ENCODE assay signal across 8 cellular contexts in the genomic region with DNA sequence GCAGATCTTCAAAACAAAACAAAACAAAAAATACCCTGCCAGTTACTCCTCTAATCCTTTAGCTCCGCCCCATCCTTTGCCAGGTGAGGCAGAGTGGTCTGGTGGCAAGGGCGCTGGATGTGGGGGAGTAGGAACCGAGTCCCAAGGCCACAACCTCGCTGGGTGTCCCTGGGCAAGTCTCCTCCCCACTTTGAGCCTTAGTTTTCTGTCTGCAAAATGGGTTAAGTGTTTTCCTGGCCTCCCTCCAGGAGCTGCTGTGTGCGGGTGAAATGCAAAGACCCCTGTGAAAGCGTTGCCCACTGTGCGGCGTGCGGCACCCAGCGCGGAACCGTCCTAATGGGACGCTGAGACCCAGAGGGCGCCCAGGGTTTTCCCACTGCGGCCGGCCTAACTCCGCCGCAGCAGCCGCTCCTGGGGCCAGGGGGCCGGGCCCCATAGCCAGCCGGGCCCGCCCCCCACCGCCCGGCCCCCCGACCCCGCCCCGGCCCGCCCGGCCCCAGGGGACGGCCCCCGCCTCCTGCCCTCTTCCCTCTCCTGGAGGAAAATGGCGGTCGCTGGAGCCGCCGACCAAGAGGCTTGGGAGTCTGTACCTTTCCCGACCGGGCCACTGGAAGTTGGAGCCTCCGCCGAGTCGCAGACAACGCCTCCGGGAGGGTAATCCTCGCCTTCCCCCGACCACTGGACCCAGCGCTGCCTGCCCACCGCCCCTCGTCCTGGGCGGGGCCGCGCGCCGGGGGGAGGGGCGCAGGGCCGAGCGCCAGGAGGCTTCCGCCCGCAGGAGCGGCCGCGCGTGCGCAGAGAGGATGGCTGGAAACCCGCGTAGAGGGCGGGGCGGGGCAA. TPM values are rescaled to one million over a fixed set of nuclear protein-coding genes. Genes with fewer than 3 reads are reported as not detected.
DNase-seq lines count a peak whose midpoint lies in the region; ATAC-seq and TF ChIP-seq lines count a peak whose summit lies in the region.

A gene with protein sequence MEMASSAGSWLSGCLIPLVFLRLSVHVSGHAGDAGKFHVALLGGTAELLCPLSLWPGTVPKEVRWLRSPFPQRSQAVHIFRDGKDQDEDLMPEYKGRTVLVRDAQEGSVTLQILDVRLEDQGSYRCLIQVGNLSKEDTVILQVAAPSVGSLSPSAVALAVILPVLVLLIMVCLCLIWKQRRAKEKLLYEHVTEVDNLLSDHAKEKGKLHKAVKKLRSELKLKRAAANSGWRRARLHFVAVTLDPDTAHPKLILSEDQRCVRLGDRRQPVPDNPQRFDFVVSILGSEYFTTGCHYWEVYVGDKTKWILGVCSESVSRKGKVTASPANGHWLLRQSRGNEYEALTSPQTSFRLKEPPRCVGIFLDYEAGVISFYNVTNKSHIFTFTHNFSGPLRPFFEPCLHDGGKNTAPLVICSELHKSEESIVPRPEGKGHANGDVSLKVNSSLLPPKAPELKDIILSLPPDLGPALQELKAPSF (plus strand): TSS at position 523 of the 840 bp plus-strand sequence. CDS start 13,327 bp downstream, outside the sequence.
A gene with protein sequence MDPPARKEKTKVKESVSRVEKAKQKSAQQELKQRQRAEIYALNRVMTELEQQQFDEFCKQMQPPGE (minus strand): TSS at position 798 of the 840 bp plus-strand sequence. CDS start 853 bp downstream, outside the sequence.

- ATAC-seq in GM18498 (IDR thresholded peaks at IDR 0.05; ENCODE audit: unreplicated experiment) (peak; percentile 90), HG02885 (IDR thresholded peaks at IDR 0.05; ENCODE audit: poor library complexity, unreplicated experiment) (peak; percentile 86)

- H3K27me3 Mint-ChIP-seq in T-helper 2 cell treated with Interferon-gamma antibody and Interleukin-4, amounts not matched to agents 5 μg/mL and 100 μg/mL, for 36 hours (ENCODE audit: low read depth), result peaks cover 2% of the 10 kb centered on the region

- H3K27ac Mint-ChIP-seq in T-helper 2 cell treated with Interferon-gamma antibody and Interleukin-4, amounts not matched to agents 5 μg/mL and 100 μg/mL, for 36 hours, result peak within 1 kb of the TSS; percentile 87

- H3K9me3 Mint-ChIP-seq in T-helper 2 cell treated with Interferon-gamma antibody and Interleukin-4, amounts not matched to agents 5 μg/mL and 100 μg/mL, for 36 hours, result no peaks in the 10 kb centered on the region

- intact Hi-C loops in ascending aorta (cut with DNase I), result loop anchor here (1.0 kb wide), 2 partner anchors 29 to 50 kb away; partner anchors contain the start of genes C1orf50, P3H1 and ZNF691

- TF ChIP-seq CTCF in ascending aorta (IDR thresholded peaks at IDR 0.05) (no peak), hepatocyte (IDR thresholded peaks at IDR 0.05; ENCODE audit: poor library complexity) (no peak), retinal pigment epithelial cell (conservative IDR thresholded peaks at IDR 0.05; ENCODE audit: low read depth, low read length) (no peak)

- H3K36me3 ChIP-seq in ascending aorta (no peaks in the 10 kb centered on the region), hepatocyte (replicated peaks; ENCODE audit: insufficient read depth, low read depth) (no peaks in the 10 kb centered on the region)

- H3K4me2 ChIP-seq in hepatocyte, result peak within 1 kb of the TSS; percentile 91

- H3K9me3 ChIP-seq in ascending aorta (no peaks in the 10 kb centered on the region), hepatocyte (ENCODE audit: low read depth) (no peaks in the 10 kb centered on the region)

- H2AFZ ChIP-seq in hepatocyte, result peak within 1 kb of the TSS; percentile 75

- no peaks in the 10 kb centered on the region for H4K20me1 ChIP-seq in hepatocyte (ENCODE audit: insufficient read depth, poor library complexity, severe bottlenecking)

- peaks cover 30% of the 10 kb centered on the region for H3K79me2 ChIP-seq in hepatocyte

- H3K4me1 Mint-ChIP-seq in T-helper 2 cell treated with Interferon-gamma antibody and Interleukin-4, amounts not matched to agents 5 μg/mL and 100 μg/mL, for 36 hours (ENCODE audit: low read depth), result peaks cover 20% of the 10 kb centered on the region

- no peaks in the 10 kb centered on the region for H3K9me2 ChIP-seq in hepatocyte (replicated peaks; ENCODE audit: insufficient read depth)

- H3K27me3 ChIP-seq in ascending aorta, result no peaks in the 10 kb centered on the region
- no peaks in the 10 kb centered on the region for H3K27me3 ChIP-seq in hepatocyte

- 0% methylated on average over 27 of the region's 66 CpGs for WGBS in hepatocyte (ENCODE audit: low lambda C conversion rate, missing lambda C conversion rate)

- H3K27ac ChIP-seq in ascending aorta (peak within 1 kb of the TSS; percentile 96 to 99), hepatocyte (peak within 1 kb of the TSS; percentile 100)

- peaks cover 7% of the 10 kb centered on the region for H3K36me3 Mint-ChIP-seq in T-helper 2 cell treated with Interferon-gamma antibody and Interleukin-4, amounts not matched to agents 5 μg/mL and 100 μg/mL, for 36 hours (ENCODE audit: low read depth)

- peak within 1 kb of the TSS; percentile 81 to 88 for H3K4me3 ChIP-seq in ascending aorta
- H3K4me3 ChIP-seq in hepatocyte, result peak within 1 kb of the TSS; percentile 71
- H3K4me3 ChIP-seq in retinal pigment epithelial cell (ENCODE audit: low read length), result peak within 1 kb of the TSS; percentile 77

- peak within 1 kb of the TSS; percentile 87 for H3K4me3 Mint-ChIP-seq in T-helper 2 cell treated with Interferon-gamma antibody and Interleukin-4, amounts not matched to agents 5 μg/mL and 100 μg/mL, for 36 hours

- peaks cover 4 to 9% of the 10 kb centered on the region in 2 donors for H3K4me1 ChIP-seq in ascending aorta
- peaks cover 8% of the 10 kb centered on the region for H3K4me1 ChIP-seq in hepatocyte (ENCODE audit: insufficient read depth)

- DNase-seq in NCI-H187 (lab: John Stamatoyannopoulos, UW) (peak; percentile 80 to 86), ascending aorta (ENCODE audit: low spot score in 2 of 2) (peak; percentile 63 to 94), hepatocyte (ENCODE audit: low spot score) (peak; percentile 97), retinal pigment epithelial cell (ENCODE audit: low read depth) (peak; percentile 25), cortex of kidney (lab: John Stamatoyannopoulos, UW) (no peak)
- DNase-seq in T-helper 2 cell treated with Interferon-gamma antibody and Interleukin-4, amounts not matched to agents 5 μg/mL and 100 μg/mL, for 36 hours (ENCODE audit: low spot score), result peak; percentile 92

RNA-seq across cellular contexts. Expression of the first gene that starts in this region (rescaled TPM):
- total RNA-seq in ascending aorta, result 0.11 TPM
- total RNA-seq in hepatocyte, result 17.5 and 20.4 TPM in 2 replicates
- polyA plus RNA-seq in hepatocyte, result 6.2 and 6.5 TPM in 2 replicates

RNA-seq across cellular contexts. Expression of the second gene that starts in this region (rescaled TPM):
- total RNA-seq in ascending aorta (1.2 TPM), hepatocyte (38.0 and 49.6 TPM in 2 replicates)
- 50.6 and 56.8 TPM in 2 replicates for polyA plus RNA-seq in hepatocyte

Comparison
In these comparisons a context has a peak if more than half of its experiments do, and no peak if none do; other contexts are left out.
1. RNA of the first gene that starts in this region (total RNA-seq): 17.5 to 20.4 TPM in hepatocyte; 0.11 TPM in ascending aorta (single experiment); every median in the first group is over 10 times any median in the second.
2. RNA of the second gene that starts in this region (total RNA-seq): 38.0 to 49.6 TPM in hepatocyte; 1.2 TPM in ascending aorta (single experiment); every median in the first group is over 10 times any median in the second.
3. Peak in every context shown above with its lines, with median percentiles within 50 percentile points of each other: H3K4me3 ChIP-seq.